ENCODE assay signal across 23 cellular contexts in the genomic region with DNA sequence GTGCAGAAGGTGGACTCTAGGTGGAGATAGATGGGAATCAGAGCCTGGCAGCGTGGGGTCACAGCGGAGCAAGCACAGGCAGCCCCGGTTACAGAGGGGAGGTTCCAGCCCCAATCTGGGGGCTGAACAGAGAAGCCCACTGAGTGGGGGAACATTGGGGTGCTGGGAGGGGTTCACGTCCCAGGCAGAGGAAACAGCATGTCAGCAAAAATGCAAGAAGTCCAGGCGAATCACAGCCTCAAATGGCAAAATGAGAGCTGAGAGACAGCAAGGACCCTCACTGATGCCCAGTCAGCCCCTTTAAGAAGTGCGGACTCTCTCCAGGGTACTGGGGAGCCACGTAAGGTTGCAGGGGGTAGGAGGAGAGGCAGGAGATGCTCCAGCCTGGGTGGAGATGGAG.
DNase-seq lines count a peak whose midpoint lies in the region; ATAC-seq, FAIRE-seq and TF ChIP-seq lines count a peak whose summit lies in the region.
"Had no signal": no experiment of that assay in that cellular context is flagged by ENCODE, and none has a peak within 500 bp of the region (broad histone marks: within the 10 kb centered on the region; RNA-seq: fewer than 3 reads in every experiment).

No MANE protein-coding gene starts in this region.

- H3K27me3 ChIP-seq in HepG2 (ENCODE audit: control insufficient read depth in 1 of 2, insufficient read depth in 2 of 2, low read length in 2 of 2) (peaks cover 0 to 24% of the 10 kb centered on the region in 2 experiments; a peak in 3 of 5 replicates), right lobe of liver (no peaks in the 10 kb centered on the region), K562 (ENCODE audit: control insufficient read depth in 2 of 2, insufficient read depth in 2 of 2, low read length in 2 of 2) (peaks cover 46 to 79% of the 10 kb centered on the region in 2 experiments; a peak in 4 of 5 replicates)
- H3K27me3 ChIP-seq: BE2C; BLaER1 treated with 17β-estradiol and CSF1 and Interleukin-3, amounts not matched to agents 10 nM and 100 nM had no signal

- no peak overlapping the region for H3K9ac ChIP-seq in HepG2 (ENCODE audit: insufficient read depth, low read depth, low read length)
- H3K9ac ChIP-seq in K562 (ENCODE audit: insufficient read depth in 1 of 2, low read depth in 2 of 2, low read length in 2 of 2): no peak overlapping the region
- H3K9ac ChIP-seq: BLaER1 treated with 17β-estradiol and CSF1 and Interleukin-3, amounts not matched to agents 10 nM and 100 nM had no signal

- H3K79me2 ChIP-seq in HepG2 (ENCODE audit: insufficient read depth, low read length) (no peaks in the 10 kb centered on the region), K562 (ENCODE audit: control insufficient read depth, insufficient read depth, low read length) (no peaks in the 10 kb centered on the region)

- H3K4me3 ChIP-seq in HepG2 (replicated peaks in 1 of 3; ENCODE audit: insufficient read depth in 1 of 3, low read depth in 2 of 3, low read length in 3 of 3) (no peak overlapping the region), right lobe of liver (no peak overlapping the region), K562 (no peak overlapping the region)
- H3K4me3 ChIP-seq: BLaER1 treated with 17β-estradiol and CSF1 and Interleukin-3, amounts not matched to agents 10 nM and 100 nM had no signal

- no peak for TF ChIP-seq POLR2A in HepG2 (IDR thresholded peaks at IDR 0.05; ENCODE audit: insufficient read depth in 1 of 2, low read depth in 2 of 2, low read length in 2 of 2)
- TF ChIP-seq POLR2A in right lobe of liver (IDR thresholded peaks at IDR 0.05): no peak
- TF ChIP-seq POLR2A in K562 (conservative IDR thresholded peaks at IDR 0.05): no peak

- POLR2A ChIA-PET in HepG2 (lab: Yijun Ruan, JAX) (no interaction called here), K562 (lab: Yijun Ruan, JAX) (interaction anchor here (0.6 to 0.7 kb wide), 3 partner anchors 24 to 1325 kb away, joined by 3 to 5 read pairs (median 3); no protein-coding TSS in a partner anchor)

- intact Hi-C loops in left ventricle myocardium superior (cut with micrococcal nuclease): no loop called here
- intact Hi-C loops in Right ventricle myocardium inferior (cut with DNase I): no loop called here
- intact Hi-C loops in HepG2 (cut with micrococcal nuclease; ENCODE audit: unreplicated experiment): no loop called here
- intact Hi-C loops in right lobe of liver (cut with DNase I): no loop called here
- intact Hi-C loops in K562 (cut with micrococcal nuclease): no loop called here

- CTCF ChIA-PET in HepG2 (lab: Yijun Ruan, JAX; ENCODE audit: low intra/inter-chr PET ratio, low total read pairs) (no interaction called here), K562 (lab: Yijun Ruan, JAX; ENCODE audit: low intra/inter-chr PET ratio) (no interaction called here)

- H3K4me2 ChIP-seq in HepG2 (ENCODE audit: low read depth, low read length) (no peak overlapping the region), K562 (ENCODE audit: insufficient read depth, low read length) (no peak overlapping the region)

- DNase-seq in left ventricle myocardium superior: peak; percentile 11
- DNase-seq in Right ventricle myocardium inferior (ENCODE audit: missing footprints): no peak
- no peak for DNase-seq in HepG2 (ENCODE audit: low spot score)
- no peak for DNase-seq in right lobe of liver
- DNase-seq in K562 (ENCODE audit: extremely low read depth in 1 of 4, low spot score in 3 of 4): no peak
- DNase-seq in urothelium cell line (ENCODE audit: low spot score): no peak
- DNase-seq in NCI-H1930 (lab: John Stamatoyannopoulos, UW): no peak
- DNase-seq: ACHN; BE2C; Caco-2; Calu3; CD4-positive, alpha-beta T cell; CD8-positive, alpha-beta T cell; DMS79 treated with DMSO at 0.1 percent for 48 hours; GF-D8 had no signal

- FAIRE-seq in HepG2 (lab: Jason Lieb, UNC) (no peak), K562 (lab: Jason Lieb, UNC) (no peak), urothelium cell line (lab: Jason Lieb, UNC) (peak; percentile 5)
- FAIRE-seq: D721Med, G401.6, GM12891, GM19239 had no signal

- TF ChIP-seq CTCF in HepG2 (CRISPR knock-in tag; IDR thresholded peaks at IDR 0.05) (no peak), right lobe of liver (IDR thresholded peaks at IDR 0.05) (no peak), K562 (IDR thresholded peaks at IDR 0.05 in 2 of 3, conservative IDR thresholded peaks at IDR 0.05 in 1 of 3; ENCODE audit: insufficient read depth in 2 of 3, low read depth in 1 of 3, low read length in 3 of 3) (no peak)

- ATAC-seq in left ventricle myocardium superior (no peak), Right ventricle myocardium inferior (no peak), HepG2 (no peak), right lobe of liver (no peak), K562 (no peak), GM21528 (IDR thresholded peaks at IDR 0.05; ENCODE audit: low FRiP score, unreplicated experiment) (no peak)
- ATAC-seq: CD8-positive, alpha-beta T cell had no signal

- H2AFZ ChIP-seq in HepG2 (ENCODE audit: low read length) (no peak overlapping the region), K562 (ENCODE audit: low read depth, low read length) (no peak overlapping the region)

- no peaks in the 10 kb centered on the region for H3K36me3 ChIP-seq in HepG2 (replicated peaks in 1 of 2; ENCODE audit: control insufficient read depth in 1 of 2, insufficient read depth in 2 of 2, low read length in 2 of 2)
- H3K36me3 ChIP-seq in right lobe of liver: no peaks in the 10 kb centered on the region
- no peaks in the 10 kb centered on the region for H3K36me3 ChIP-seq in K562 (ENCODE audit: control insufficient read depth, insufficient read depth, low read length)
- H3K36me3 ChIP-seq: BE2C had no signal

- H3K27ac ChIP-seq in HepG2 (ENCODE audit: extremely low read length, insufficient read depth, low read length): no peak overlapping the region
- no peak overlapping the region for H3K27ac ChIP-seq in right lobe of liver
- no peak overlapping the region for H3K27ac ChIP-seq in K562 (ENCODE audit: extremely low read depth, low read depth, low read length)
- H3K27ac ChIP-seq: 22Rv1; BLaER1 treated with 17β-estradiol and CSF1 and Interleukin-3, amounts not matched to agents 10 nM and 100 nM; C4-2B had no signal

- H3K4me1 ChIP-seq in HepG2 (ENCODE audit: insufficient read depth, low read length) (peaks cover 10% of the 10 kb centered on the region; the same call in 1 of the 2 replicates), right lobe of liver (no peaks in the 10 kb centered on the region), K562 (replicated peaks in 1 of 2; ENCODE audit: control insufficient read depth in 2 of 2, insufficient read depth in 2 of 2, low read length in 2 of 2) (peaks cover 0 to 20% of the 10 kb centered on the region in 2 experiments; a peak in 3 of 5 replicates)
- H3K4me1 ChIP-seq: Caco-2 had no signal

- H4K20me1 ChIP-seq in HepG2 (ENCODE audit: insufficient read depth, low read length) (no peaks in the 10 kb centered on the region), K562 (replicated peaks; ENCODE audit: control insufficient read depth, insufficient read depth, low read length) (peaks cover 4% of the 10 kb centered on the region; the same call in 1 of the 2 replicates)

- WGBS in HepG2 (ENCODE audit: low lambda C conversion rate): 66% methylated on average over 4 of the region's 7 CpGs
- 96% methylated on average over 5 of the region's 7 CpGs for WGBS in right lobe of liver (ENCODE audit: insufficient coverage, low coverage, low lambda C conversion rate, missing lambda C conversion rate)
- 1% methylated on average over 5 of the region's 7 CpGs for WGBS in K562 (ENCODE audit: insufficient coverage, low coverage, missing lambda C conversion rate)

- H3K9me1 ChIP-seq in K562 (ENCODE audit: control insufficient read depth, insufficient read depth, low read length): no peaks in the 10 kb centered on the region

- TF ChIP-seq EP300 in HepG2 (IDR thresholded peaks at IDR 0.05; ENCODE audit: low read depth in 2 of 2, low read length in 2 of 2) (no peak), HepG2 (CRISPR knock-in tag; IDR thresholded peaks at IDR 0.05; ENCODE audit: borderline replicate concordance) (no peak), K562 (IDR thresholded peaks at IDR 0.05; ENCODE audit: low read length) (no peak)

- H3K9me3 ChIP-seq in HepG2 (ENCODE audit: low read length) (peaks cover 22% of the 10 kb centered on the region; the same call in 1 of the 2 replicates), right lobe of liver (no peaks in the 10 kb centered on the region), K562 (replicated peaks; ENCODE audit: control insufficient read depth, insufficient read depth, low read depth, low read length) (no peaks in the 10 kb centered on the region)

- TF ChIP-seq RAD21 in HepG2 (CRISPR knock-in tag; IDR thresholded peaks at IDR 0.05) (no peak), K562 (CRISPR knock-in tag; conservative IDR thresholded peaks at IDR 0.05 in 1 of 2, IDR thresholded peaks at IDR 0.05 in 1 of 2) (no peak)

- in situ Hi-C loops in HepG2 (cut with HindIII; ENCODE audit: extremely low pct_ligation_motif_present, low pct_unique_long_range_greater_than_20kb) (no loop called here), K562 (cut with MboI) (no loop called here)

- no TSS peak for BruUV-seq in HepG2 (replicated peaks; lab: Mats Ljungman, UMichigan)
- no TSS peak for BruUV-seq in K562 (replicated peaks; lab: Mats Ljungman, UMichigan)

TF ChIP-seq in HepG2, 621 proteins besides CTCF, POLR2A, EP300 and RAD21 (continues in another document):
- TF ChIP-seq MAFF (IDR thresholded peaks at IDR 0.05; ENCODE audit: low read depth, low read length) (peak; percentile 64), ZSCAN25 (CRISPR knock-in tag; IDR thresholded peaks at IDR 0.05) (no peak), MAFK (conservative IDR thresholded peaks at IDR 0.05 in 1 of 2, IDR thresholded peaks at IDR 0.05 in 1 of 2; ENCODE audit: low read length in 2 of 2) (peak; percentile 51 to 74; a peak in 3 of 4 replicates)

TF ChIP-seq in K562, 482 proteins besides CTCF, POLR2A, EP300 and RAD21:
- TF ChIP-seq C11orf30 (IDR thresholded peaks at IDR 0.05; ENCODE audit: low read depth) (0 out of 2 replicates have a peak, but pooled peaks have one; percentile 34), MAFK (IDR thresholded peaks at IDR 0.05; ENCODE audit: low read length) (0 out of 2 replicates have a peak, but pooled peaks have one; percentile 13), ZNF316 (IDR thresholded peaks at IDR 0.05) (peak; percentile 67), ZBTB8A (IDR thresholded peaks at IDR 0.05; ENCODE audit: partially characterized antibody) (no peak)
